11 cellular contexts compared by ENCODE assay signal in the genomic region with DNA sequence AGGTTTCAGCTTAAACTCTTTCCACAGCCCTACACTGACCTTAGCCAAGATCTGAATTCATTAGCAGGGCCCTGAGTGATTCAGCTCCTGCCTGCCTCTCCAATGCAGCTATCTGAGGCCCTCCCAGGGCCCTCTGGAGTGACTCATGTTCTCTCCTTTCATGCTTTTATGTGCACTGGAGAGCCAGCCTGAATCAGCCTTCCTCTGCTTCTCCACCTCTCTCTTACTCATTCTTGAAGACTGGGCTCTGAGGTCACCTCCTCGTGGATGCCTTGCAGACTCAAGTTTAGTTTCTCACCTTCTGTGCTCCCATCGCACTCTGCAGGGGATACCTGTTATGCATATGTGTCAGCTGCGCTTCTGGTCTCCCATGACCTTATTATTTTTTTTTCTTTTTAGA. TPM values are rescaled to one million over a fixed set of nuclear protein-coding genes. Genes with fewer than 3 reads are reported as not detected.
DNase-seq lines count a peak whose midpoint lies in the region; ATAC-seq and TF ChIP-seq lines count a peak whose summit lies in the region.
"Had no signal": no experiment of that assay in that cellular context is flagged by ENCODE, and none has a peak within 500 bp of the region (broad histone marks: within the 10 kb centered on the region; RNA-seq: fewer than 3 reads in every experiment).

No MANE protein-coding gene starts in this region.

- H3K9me3 ChIP-seq in ovary: no peaks in the 10 kb centered on the region

- no peak overlapping the region for H3K27ac Mint-ChIP-seq in activated CD4-positive, alpha-beta memory T cell treated with anti-CD3 and anti-CD28 coated beads, Interleukin-2, amount 10 ng/mL, durations not matched to agents 7 days and 5 days
- H3K27ac Mint-ChIP-seq in nephron progenitor cell: no peak overlapping the region
- H3K27ac Mint-ChIP-seq: naive B cell had no signal

- no peaks in the 10 kb centered on the region for H3K27me3 ChIP-seq in ovary

- no peak overlapping the region for H3K4me3 Mint-ChIP-seq in activated CD4-positive, alpha-beta memory T cell treated with anti-CD3 and anti-CD28 coated beads, Interleukin-2, amount 10 ng/mL, durations not matched to agents 7 days and 5 days
- no peak overlapping the region for H3K4me3 Mint-ChIP-seq in nephron progenitor cell

- peaks cover 10% of the 10 kb centered on the region for H3K36me3 Mint-ChIP-seq in activated CD4-positive, alpha-beta memory T cell treated with anti-CD3 and anti-CD28 coated beads, Interleukin-2, amount 10 ng/mL, durations not matched to agents 7 days and 5 days (ENCODE audit: low read depth)
- peaks cover 4% of the 10 kb centered on the region for H3K36me3 Mint-ChIP-seq in nephron progenitor cell (ENCODE audit: low read depth)

- TF ChIP-seq POLR2A in ovary (IDR thresholded peaks at IDR 0.05): no peak

- no peak overlapping the region for H3K4me3 ChIP-seq in ovary
- H3K4me3 ChIP-seq: SK-N-MC had no signal

- H3K9me3 Mint-ChIP-seq in activated CD4-positive, alpha-beta memory T cell treated with anti-CD3 and anti-CD28 coated beads, Interleukin-2, amount 10 ng/mL, durations not matched to agents 7 days and 5 days: no peaks in the 10 kb centered on the region
- H3K9me3 Mint-ChIP-seq in nephron progenitor cell: no peaks in the 10 kb centered on the region
- H3K9me3 Mint-ChIP-seq: naive B cell had no signal

- H3K27me3 Mint-ChIP-seq in activated CD4-positive, alpha-beta memory T cell treated with anti-CD3 and anti-CD28 coated beads, Interleukin-2, amount 10 ng/mL, durations not matched to agents 7 days and 5 days: no peaks in the 10 kb centered on the region
- peaks cover 4% of the 10 kb centered on the region for H3K27me3 Mint-ChIP-seq in nephron progenitor cell (ENCODE audit: low read depth, poor library complexity)

- peak; percentile 34 for DNase-seq in DMS 273 (lab: John Stamatoyannopoulos, UW; ENCODE audit: unreplicated experiment)
- no peak for DNase-seq in DMS 273 treated with DMSO at 0.1 percent for 48 hours (lab: John Stamatoyannopoulos, UW)
- DNase-seq in activated CD4-positive, alpha-beta memory T cell treated with anti-CD3 and anti-CD28 coated beads, Interleukin-2, amount 10 ng/mL, durations not matched to agents 7 days and 5 days: peak; percentile 62
- DNase-seq in fibroblast of the conjunctiva (ENCODE audit: low read depth): peak; percentile 83
- DNase-seq in stimulated activated CD8-positive, alpha-beta memory T cell treated with anti-CD3 and anti-CD28 coated beads, Interleukin-4, amount 100 ng/mL, for 48 hours: peak; percentile 69
- no peak for DNase-seq in ovary
- no peak for DNase-seq in nephron progenitor cell
- DNase-seq: naive B cell had no signal

- intact Hi-C loops in ovary (cut with DNase I): no loop called here

- no peaks in the 10 kb centered on the region for H3K36me3 ChIP-seq in ovary

- TF ChIP-seq CTCF in ovary (IDR thresholded peaks at IDR 0.05) (no peak), nephron progenitor cell (IDR thresholded peaks at IDR 0.05) (no peak)

- POLR2A ChIA-PET in activated CD4-positive, alpha-beta memory T cell treated with anti-CD3 and anti-CD28 coated beads, Interleukin-2, amount 10 ng/mL, durations not matched to agents 7 days and 5 days (lab: Charles Lee): interaction anchor here (0.5 kb wide), 1 partner anchor 610 kb away, joined by 3 read pairs; no protein-coding TSS in a partner anchor

- peaks cover 33% of the 10 kb centered on the region for H3K4me1 Mint-ChIP-seq in activated CD4-positive, alpha-beta memory T cell treated with anti-CD3 and anti-CD28 coated beads, Interleukin-2, amount 10 ng/mL, durations not matched to agents 7 days and 5 days
- peaks cover 21% of the 10 kb centered on the region for H3K4me1 Mint-ChIP-seq in nephron progenitor cell

- H3K4me1 ChIP-seq in ovary (ENCODE audit: insufficient read depth): peaks cover 1% of the 10 kb centered on the region

- CTCF ChIA-PET in activated CD4-positive, alpha-beta memory T cell treated with anti-CD3 and anti-CD28 coated beads, Interleukin-2, amount 10 ng/mL, durations not matched to agents 7 days and 5 days (lab: Charles Lee): interaction anchor here (0.9 to 1.0 kb wide), 2 partner anchors 35 to 331 kb away, joined by 3 read pairs; no protein-coding TSS in a partner anchor

- H3K27ac ChIP-seq in ovary: no peak overlapping the region
- H3K27ac ChIP-seq: 22Rv1, SK-N-MC had no signal

- 67 to 83% (median 79%) methylated on average over 3 of the region's 3 CpGs for WGBS in ovary, 3 donors

- TF ChIP-seq EP300 in ovary (IDR thresholded peaks at IDR 0.05): no peak

- no peak for ATAC-seq in HG03565 (IDR thresholded peaks at IDR 0.05; ENCODE audit: unreplicated experiment)

RNA-seq across cellular contexts. Expression of a gene that starts 3.1 kb away (rescaled TPM):
- 10 to 100 TPM; 89.1 to 94.5 TPM for total RNA-seq in activated CD4-positive, alpha-beta memory T cell treated with anti-CD3 and anti-CD28 coated beads, Interleukin-2, amount 10 ng/mL, durations not matched to agents 7 days and 5 days
- 10 to 100 TPM in 4 of 7 donors, 1 to 10 TPM in 3; 2.1 to 14.6 (median 10.6) TPM for total RNA-seq in ovary
- polyA plus RNA-seq in ovary: 10 to 100 TPM; 20.0 to 20.4 TPM

Comparison
In these comparisons a context has a peak if more than half of its experiments do, and no peak if none do; other contexts are left out.
1. DNase-seq: peak in DMS 273 (single experiment), activated CD4-positive, alpha-beta memory T cell treated with anti-CD3 and anti-CD28 coated beads, Interleukin-2, amount 10 ng/mL, durations not matched to agents 7 days and 5 days (single experiment), fibroblast of the conjunctiva (single experiment) and stimulated activated CD8-positive, alpha-beta memory T cell treated with anti-CD3 and anti-CD28 coated beads, Interleukin-4, amount 100 ng/mL, for 48 hours (single experiment); none in DMS 273 treated with DMSO at 0.1 percent for 48 hours (single experiment), ovary (0 of 5) and nephron progenitor cell (single experiment).
2. RNA of a gene that starts 3.1 kb away (total RNA-seq): 89.1 to 94.5 TPM in activated CD4-positive, alpha-beta memory T cell treated with anti-CD3 and anti-CD28 coated beads, Interleukin-2, amount 10 ng/mL, durations not matched to agents 7 days and 5 days; 2.1 to 14.6 TPM in ovary; every median in the first group is over 4 times any median in the second.